Comparison of ENCODE assay signal across 9 cellular contexts in the genomic region with DNA sequence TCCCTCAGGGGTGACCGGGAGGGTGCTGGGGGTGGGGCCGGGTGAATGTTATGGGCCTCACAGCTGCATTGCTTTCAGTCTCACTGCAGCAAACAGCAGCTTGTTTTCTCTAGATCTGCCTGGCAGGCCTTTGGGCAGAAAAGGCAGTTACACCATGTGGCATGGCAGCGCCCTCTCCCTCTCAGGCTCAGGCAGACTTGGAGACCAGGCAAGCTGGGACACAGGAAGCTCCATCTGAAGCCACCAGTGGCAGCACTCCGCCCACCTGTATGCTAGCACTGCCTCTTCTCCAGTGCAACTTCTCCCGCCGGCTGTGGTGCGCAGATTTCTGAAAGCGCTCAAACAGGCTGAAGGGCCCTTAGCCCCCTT.
DNase-seq lines count a peak whose midpoint lies in the region; ATAC-seq and TF ChIP-seq lines count a peak whose summit lies in the region.
"Had no signal": no experiment of that assay in that cellular context is flagged by ENCODE, and none has a peak within 500 bp of the region (broad histone marks: within the 10 kb centered on the region; RNA-seq: fewer than 3 reads in every experiment).

No MANE protein-coding gene starts in this region.

- peaks cover 35% of the 10 kb centered on the region for H3K4me1 ChIP-seq in CD4-positive, CD25-positive, alpha-beta regulatory T cell (ENCODE audit: control insufficient read depth, insufficient read depth, low read length, poor library complexity, severe bottlenecking)
- peaks cover 19% of the 10 kb centered on the region for H3K4me1 ChIP-seq in neural progenitor cell

- no peaks in the 10 kb centered on the region for H3K9me3 Mint-ChIP-seq in CD4-positive, CD25-positive, alpha-beta regulatory T cell
- H3K9me3 Mint-ChIP-seq in neural progenitor cell: no peaks in the 10 kb centered on the region

- H2AFZ ChIP-seq in neural progenitor cell (replicated peaks): no peak overlapping the region

- TF ChIP-seq CTCF in neural progenitor cell (IDR thresholded peaks at IDR 0.05): no peak

- no peak for ATAC-seq in CD4-positive, CD25-positive, alpha-beta regulatory T cell (ENCODE audit: low read depth in 2 of 2)
- peak; percentile 16; the same call in 1 of the 3 replicates for ATAC-seq in SK-N-SH treated with all-trans-retinoic acid at 6 μM for 48 hours

- no peak overlapping the region for H3K4me3 ChIP-seq in CD4-positive, CD25-positive, alpha-beta regulatory T cell (ENCODE audit: low read depth, low read length)
- no peak overlapping the region for H3K4me3 ChIP-seq in neural progenitor cell

- H3K79me2 ChIP-seq in neural progenitor cell (ENCODE audit: low read depth): peaks cover 25% of the 10 kb centered on the region

- H3K27ac ChIP-seq in CD4-positive, CD25-positive, alpha-beta regulatory T cell (ENCODE audit: insufficient read depth, low read length, poor library complexity, severe bottlenecking): peak overlapping the region; percentile 45
- no peak overlapping the region for H3K27ac ChIP-seq in neural progenitor cell

- H3K27me3 ChIP-seq in CD4-positive, CD25-positive, alpha-beta regulatory T cell (ENCODE audit: control insufficient read depth, insufficient read depth, low read length): no peaks in the 10 kb centered on the region
- H3K27me3 ChIP-seq in neural progenitor cell: no peaks in the 10 kb centered on the region

- no peaks in the 10 kb centered on the region for H3K27me3 Mint-ChIP-seq in CD4-positive, CD25-positive, alpha-beta regulatory T cell
- H3K27me3 Mint-ChIP-seq in neural progenitor cell (ENCODE audit: insufficient read depth, low read depth): peaks cover 5% of the 10 kb centered on the region

- peak overlapping the region; percentile 72 to 83 (median 79) for H3K27ac Mint-ChIP-seq in CD4-positive, CD25-positive, alpha-beta regulatory T cell
- no peak overlapping the region for H3K27ac Mint-ChIP-seq in neural progenitor cell

- no peak overlapping the region for H3K9ac ChIP-seq in neural progenitor cell

- no peaks in the 10 kb centered on the region for H3F3A ChIP-seq in neural progenitor cell (ENCODE audit: low read depth)

- H3K4me1 Mint-ChIP-seq in CD4-positive, CD25-positive, alpha-beta regulatory T cell: peaks cover 18 to 78% (median 44%) of the 10 kb centered on the region in 4 donors
- peaks cover 27% of the 10 kb centered on the region for H3K4me1 Mint-ChIP-seq in neural progenitor cell

- no peaks in the 10 kb centered on the region for H3K36me3 ChIP-seq in CD4-positive, CD25-positive, alpha-beta regulatory T cell (ENCODE audit: control insufficient read depth, insufficient read depth, low read length)
- no peaks in the 10 kb centered on the region for H3K36me3 ChIP-seq in neural progenitor cell

- H4K20me1 ChIP-seq in neural progenitor cell (ENCODE audit: low read depth): peaks cover 29% of the 10 kb centered on the region

- DNase-seq in CD4-positive, CD25-positive, alpha-beta regulatory T cell: no peak
- peak; percentile 50 to 89 (median 77) for DNase-seq in head of caudate nucleus
- peak; percentile 90 for DNase-seq in pons (ENCODE audit: low spot score)
- no peak for DNase-seq in activated CD8-positive, alpha-beta memory T cell treated with anti-CD3 and anti-CD28 coated beads for 24 hours
- DNase-seq in T-helper 9 cell: no peak
- DNase-seq in NK-92 treated with Interleukin-12 subunit alpha and Interleukin-12 subunit beta, amount 100 ng/mL, for 24 hours (lab: John Stamatoyannopoulos, UW): no peak
- DNase-seq in neural progenitor cell (ENCODE audit: low spot score): no peak
- DNase-seq: activated CD8-positive, alpha-beta memory T cell treated with anti-CD3 and anti-CD28 coated beads, Interleukin-2, amount 50 U/mL, for 48 hours had no signal

- no peaks in the 10 kb centered on the region for H3K36me3 Mint-ChIP-seq in CD4-positive, CD25-positive, alpha-beta regulatory T cell
- peaks cover 4% of the 10 kb centered on the region for H3K36me3 Mint-ChIP-seq in neural progenitor cell

- H3K9me3 ChIP-seq in CD4-positive, CD25-positive, alpha-beta regulatory T cell (ENCODE audit: control insufficient read depth in 2 of 2, low read length in 2 of 2): no peaks in the 10 kb centered on the region
- H3K9me3 ChIP-seq in neural progenitor cell (ENCODE audit: low read depth): no peaks in the 10 kb centered on the region

- H3K4me3 Mint-ChIP-seq in CD4-positive, CD25-positive, alpha-beta regulatory T cell: peak overlapping the region in 1 of 4 donors; percentile 26
- H3K4me3 Mint-ChIP-seq in neural progenitor cell: no peak overlapping the region

- no peak overlapping the region for H3K4me2 ChIP-seq in neural progenitor cell

- intact Hi-C loops in head of caudate nucleus (cut with DNase I): no loop called here

TF ChIP-seq in SK-N-SH treated with all-trans-retinoic acid at 6 μM for 48 hours, 23 proteins besides CTCF, POLR2A, EP300 and RAD21:
- TF ChIP-seq GLIS3 (CRISPR knock-in tag; IDR thresholded peaks at IDR 0.05) (no peak), ZNF70 (CRISPR knock-in tag; IDR thresholded peaks at IDR 0.05) (no peak), ZFP30 (CRISPR knock-in tag; IDR thresholded peaks at IDR 0.05) (no peak), ARNTL (CRISPR knock-in tag; IDR thresholded peaks at IDR 0.05; ENCODE audit: borderline replicate concordance, low read depth) (no peak), SNAI2 (CRISPR knock-in tag; IDR thresholded peaks at IDR 0.05) (no peak), BACH2 (CRISPR knock-in tag; IDR thresholded peaks at IDR 0.05; ENCODE audit: borderline replicate concordance) (no peak), ISL1 (CRISPR knock-in tag; IDR thresholded peaks at IDR 0.05) (no peak), ESRRG (CRISPR knock-in tag; IDR thresholded peaks at IDR 0.05) (no peak), ZC3H10 (CRISPR knock-in tag; IDR thresholded peaks at IDR 0.05) (no peak), ZFP3 (CRISPR knock-in tag; IDR thresholded peaks at IDR 0.05) (no peak), OSR1 (CRISPR knock-in tag; IDR thresholded peaks at IDR 0.05) (no peak), TOX (CRISPR knock-in tag; IDR thresholded peaks at IDR 0.05; ENCODE audit: borderline replicate concordance) (no peak), RARB (CRISPR knock-in tag; IDR thresholded peaks at IDR 0.05) (no peak), ZNF565 (CRISPR knock-in tag; conservative IDR thresholded peaks at IDR 0.05; ENCODE audit: low read depth) (no peak)
- TF ChIP-seq, protein P1, sequence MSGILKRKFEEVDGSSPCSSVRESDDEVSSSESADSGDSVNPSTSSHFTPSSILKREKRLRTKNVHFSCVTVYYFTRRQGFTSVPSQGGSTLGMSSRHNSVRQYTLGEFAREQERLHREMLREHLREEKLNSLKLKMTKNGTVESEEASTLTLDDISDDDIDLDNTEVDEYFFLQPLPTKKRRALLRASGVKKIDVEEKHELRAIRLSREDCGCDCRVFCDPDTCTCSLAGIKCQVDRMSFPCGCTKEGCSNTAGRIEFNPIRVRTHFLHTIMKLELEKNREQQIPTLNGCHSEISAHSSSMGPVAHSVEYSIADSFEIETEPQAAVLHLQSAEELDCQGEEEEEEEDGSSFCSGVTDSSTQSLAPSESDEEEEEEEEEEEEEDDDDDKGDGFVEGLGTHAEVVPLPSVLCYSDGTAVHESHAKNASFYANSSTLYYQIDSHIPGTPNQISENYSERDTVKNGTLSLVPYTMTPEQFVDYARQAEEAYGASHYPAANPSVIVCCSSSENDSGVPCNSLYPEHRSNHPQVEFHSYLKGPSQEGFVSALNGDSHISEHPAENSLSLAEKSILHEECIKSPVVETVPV (CRISPR knock-in tag; IDR thresholded peaks at IDR 0.05): no peak
- TF ChIP-seq, protein P2, sequence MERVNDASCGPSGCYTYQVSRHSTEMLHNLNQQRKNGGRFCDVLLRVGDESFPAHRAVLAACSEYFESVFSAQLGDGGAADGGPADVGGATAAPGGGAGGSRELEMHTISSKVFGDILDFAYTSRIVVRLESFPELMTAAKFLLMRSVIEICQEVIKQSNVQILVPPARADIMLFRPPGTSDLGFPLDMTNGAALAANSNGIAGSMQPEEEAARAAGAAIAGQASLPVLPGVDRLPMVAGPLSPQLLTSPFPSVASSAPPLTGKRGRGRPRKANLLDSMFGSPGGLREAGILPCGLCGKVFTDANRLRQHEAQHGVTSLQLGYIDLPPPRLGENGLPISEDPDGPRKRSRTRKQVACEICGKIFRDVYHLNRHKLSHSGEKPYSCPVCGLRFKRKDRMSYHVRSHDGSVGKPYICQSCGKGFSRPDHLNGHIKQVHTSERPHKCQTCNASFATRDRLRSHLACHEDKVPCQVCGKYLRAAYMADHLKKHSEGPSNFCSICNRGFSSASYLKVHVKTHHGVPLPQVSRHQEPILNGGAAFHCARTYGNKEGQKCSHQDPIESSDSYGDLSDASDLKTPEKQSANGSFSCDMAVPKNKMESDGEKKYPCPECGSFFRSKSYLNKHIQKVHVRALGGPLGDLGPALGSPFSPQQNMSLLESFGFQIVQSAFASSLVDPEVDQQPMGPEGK (CRISPR knock-in tag; IDR thresholded peaks at IDR 0.05; ENCODE audit: borderline replicate concordance): no peak
- TF ChIP-seq, protein P3, sequence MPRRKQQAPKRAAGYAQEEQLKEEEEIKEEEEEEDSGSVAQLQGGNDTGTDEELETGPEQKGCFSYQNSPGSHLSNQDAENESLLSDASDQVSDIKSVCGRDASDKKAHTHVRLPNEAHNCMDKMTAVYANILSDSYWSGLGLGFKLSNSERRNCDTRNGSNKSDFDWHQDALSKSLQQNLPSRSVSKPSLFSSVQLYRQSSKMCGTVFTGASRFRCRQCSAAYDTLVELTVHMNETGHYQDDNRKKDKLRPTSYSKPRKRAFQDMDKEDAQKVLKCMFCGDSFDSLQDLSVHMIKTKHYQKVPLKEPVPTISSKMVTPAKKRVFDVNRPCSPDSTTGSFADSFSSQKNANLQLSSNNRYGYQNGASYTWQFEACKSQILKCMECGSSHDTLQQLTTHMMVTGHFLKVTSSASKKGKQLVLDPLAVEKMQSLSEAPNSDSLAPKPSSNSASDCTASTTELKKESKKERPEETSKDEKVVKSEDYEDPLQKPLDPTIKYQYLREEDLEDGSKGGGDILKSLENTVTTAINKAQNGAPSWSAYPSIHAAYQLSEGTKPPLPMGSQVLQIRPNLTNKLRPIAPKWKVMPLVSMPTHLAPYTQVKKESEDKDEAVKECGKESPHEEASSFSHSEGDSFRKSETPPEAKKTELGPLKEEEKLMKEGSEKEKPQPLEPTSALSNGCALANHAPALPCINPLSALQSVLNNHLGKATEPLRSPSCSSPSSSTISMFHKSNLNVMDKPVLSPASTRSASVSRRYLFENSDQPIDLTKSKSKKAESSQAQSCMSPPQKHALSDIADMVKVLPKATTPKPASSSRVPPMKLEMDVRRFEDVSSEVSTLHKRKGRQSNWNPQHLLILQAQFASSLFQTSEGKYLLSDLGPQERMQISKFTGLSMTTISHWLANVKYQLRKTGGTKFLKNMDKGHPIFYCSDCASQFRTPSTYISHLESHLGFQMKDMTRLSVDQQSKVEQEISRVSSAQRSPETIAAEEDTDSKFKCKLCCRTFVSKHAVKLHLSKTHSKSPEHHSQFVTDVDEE (CRISPR knock-in tag; IDR thresholded peaks at IDR 0.05): no peak

Comparison
In these comparisons a context has a peak if more than half of its experiments do, and no peak if none do; other contexts are left out.
1. DNase-seq: peak in head of caudate nucleus (42 of 42) and pons (single experiment); none in CD4-positive, CD25-positive, alpha-beta regulatory T cell (0 of 3), activated CD8-positive, alpha-beta memory T cell treated with anti-CD3 and anti-CD28 coated beads for 24 hours (single experiment), T-helper 9 cell (single experiment), NK-92 treated with Interleukin-12 subunit alpha and Interleukin-12 subunit beta, amount 100 ng/mL, for 24 hours (single experiment) and neural progenitor cell (single experiment).